Comparison of ENCODE assay signal across 8 cellular contexts in the genomic region with DNA sequence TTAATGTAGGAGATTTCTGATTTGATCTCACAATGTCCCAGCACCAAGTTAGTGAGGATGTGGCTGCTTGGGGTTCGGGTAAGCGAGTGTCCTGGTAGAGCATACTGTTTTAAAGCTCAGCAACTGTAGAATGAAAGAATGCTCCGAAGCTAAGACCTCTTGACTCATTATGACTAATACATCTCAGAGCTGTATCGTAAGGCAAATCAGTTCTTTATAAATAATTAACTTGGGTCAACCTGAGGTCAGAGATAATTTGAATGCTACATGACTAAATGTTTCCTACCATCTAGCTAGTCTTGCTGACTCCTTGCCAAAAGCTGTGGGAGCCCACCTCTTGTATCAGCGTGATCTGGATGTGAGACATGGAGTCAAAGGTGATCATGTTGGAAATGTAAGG.
DNase-seq lines count a peak whose midpoint lies in the region; ATAC-seq, FAIRE-seq and TF ChIP-seq lines count a peak whose summit lies in the region.

No MANE protein-coding gene starts in this region.

- TF ChIP-seq CTCF in GM10248 (IDR thresholded peaks at IDR 0.05; ENCODE audit: control extremely low read depth, extremely low read depth, low read depth, missing control alignments) (no peak), GM20000 (IDR thresholded peaks at IDR 0.05; ENCODE audit: extremely low read depth, missing control alignments) (no peak), prostate gland (IDR thresholded peaks at IDR 0.05) (no peak)

- no peaks in the 10 kb centered on the region for H3K9me3 ChIP-seq in prostate gland

- H3K27me3 Mint-ChIP-seq in activated naive CD8-positive, alpha-beta T cell treated with anti-CD3 and anti-CD28 coated beads, Interleukin-2, amount 50 U/mL, for 24 hours, result peaks cover 2% of the 10 kb centered on the region

- H3K27ac ChIP-seq in prostate gland, result no peak overlapping the region

- H3K36me3 Mint-ChIP-seq in activated naive CD8-positive, alpha-beta T cell treated with anti-CD3 and anti-CD28 coated beads, Interleukin-2, amount 50 U/mL, for 24 hours (ENCODE audit: low read depth), result peaks cover 10% of the 10 kb centered on the region

- no peak overlapping the region for H3K4me3 ChIP-seq in prostate gland

- POLR2A ChIA-PET in GM10248 (lab: Yijun Ruan, JAX), result no interaction called here

- no peaks in the 10 kb centered on the region for H3K4me1 ChIP-seq in prostate gland (replicated peaks)

- DNase-seq in GM10248 (ENCODE audit: extremely low spot score) (peak; percentile 7), myocyte (ENCODE audit: low read depth) (peak; percentile 36), GM20000 (ENCODE audit: low spot score) (no peak), GM19239 (ENCODE audit: insufficient read length, low spot score) (no peak), prostate gland (ENCODE audit: low spot score) (no peak)
- peak; percentile 21 for DNase-seq in activated naive CD8-positive, alpha-beta T cell treated with anti-CD3 and anti-CD28 coated beads, Interleukin-2, amount 50 U/mL, for 24 hours

- peaks cover 32% of the 10 kb centered on the region for H3K9me3 Mint-ChIP-seq in activated naive CD8-positive, alpha-beta T cell treated with anti-CD3 and anti-CD28 coated beads, Interleukin-2, amount 50 U/mL, for 24 hours

- FAIRE-seq in GM19239 (lab: Jason Lieb, UNC), result no peak

- H3K4me3 Mint-ChIP-seq in activated naive CD8-positive, alpha-beta T cell treated with anti-CD3 and anti-CD28 coated beads, Interleukin-2, amount 50 U/mL, for 24 hours, result no peak overlapping the region

- TF ChIP-seq POLR2A in prostate gland (IDR thresholded peaks at IDR 0.05), result no peak

- peak overlapping the region; percentile 27 for H3K27ac Mint-ChIP-seq in activated naive CD8-positive, alpha-beta T cell treated with anti-CD3 and anti-CD28 coated beads, Interleukin-2, amount 50 U/mL, for 24 hours

- peaks cover 17% of the 10 kb centered on the region for H3K4me1 Mint-ChIP-seq in activated naive CD8-positive, alpha-beta T cell treated with anti-CD3 and anti-CD28 coated beads, Interleukin-2, amount 50 U/mL, for 24 hours

- H3K36me3 ChIP-seq in prostate gland, result no peaks in the 10 kb centered on the region

- no peaks in the 10 kb centered on the region for H3K27me3 ChIP-seq in prostate gland (replicated peaks; ENCODE audit: insufficient read depth)

- CTCF ChIA-PET in GM10248 (lab: Yijun Ruan, JAX), result interaction anchor here (1.2 to 1.4 kb wide), 3 partner anchors 13 to 187 kb away, joined by 4 to 5 read pairs (median 4); no protein-coding TSS in a partner anchor

- WGBS in prostate gland, result 65% methylated on average over 5 of the region's 5 CpGs

- ATAC-seq in HG03060 (IDR thresholded peaks at IDR 0.05; ENCODE audit: low read depth, unreplicated experiment) (peak; percentile 89), HG02870 (IDR thresholded peaks at IDR 0.05; ENCODE audit: unreplicated experiment) (no peak)
- peak; percentile 96 for ATAC-seq in activated naive CD8-positive, alpha-beta T cell treated with anti-CD3 and anti-CD28 coated beads, Interleukin-2, amount 50 U/mL, for 24 hours

- intact Hi-C loops in prostate gland (cut with DNase I), result no loop called here

Comparison
In these comparisons a context has a peak if more than half of its experiments do, and no peak if none do; other contexts are left out.
1. DNase-seq: peak in GM10248 (single experiment), activated naive CD8-positive, alpha-beta T cell treated with anti-CD3 and anti-CD28 coated beads, Interleukin-2, amount 50 U/mL, for 24 hours (single experiment) and myocyte (single experiment); none in GM20000 (single experiment), GM19239 (single experiment) and prostate gland (single experiment).